Comparison of ENCODE assay signal across 23 cellular contexts in the genomic region with DNA sequence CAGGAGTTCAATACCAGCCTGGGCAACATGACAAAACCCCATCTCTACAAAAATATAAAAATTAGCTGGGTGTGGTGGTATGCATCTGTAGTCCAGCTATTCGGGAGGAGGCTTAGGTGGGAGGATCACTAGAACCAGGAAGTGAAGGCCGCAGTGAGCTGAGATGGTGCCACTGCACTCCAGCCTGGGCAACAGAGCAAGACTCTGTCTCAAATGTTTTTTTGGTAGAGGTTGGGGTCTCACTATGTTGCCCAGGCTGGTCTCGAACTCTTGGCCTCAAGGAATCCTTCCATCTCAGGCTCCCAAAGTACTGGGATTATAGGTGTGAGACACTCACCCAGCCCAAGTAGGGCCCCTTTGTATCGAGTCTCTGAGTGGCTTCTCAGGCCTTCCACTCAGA. TPM values are rescaled to one million over a fixed set of nuclear protein-coding genes. Genes with fewer than 3 reads are reported as not detected.
A peak's percentile ranks its signal among the peaks of the same experiment; 100 is the strongest.
DNase-seq lines count a peak whose midpoint lies in the region; ATAC-seq, FAIRE-seq and TF ChIP-seq lines count a peak whose summit lies in the region.
"Had no signal": no experiment of that assay in that cellular context is flagged by ENCODE, and none has a peak within 500 bp of the region (broad histone marks: within the 10 kb centered on the region; RNA-seq: fewer than 3 reads in every experiment).

No MANE protein-coding gene starts in this region.

- no peak overlapping the region for H3K27ac ChIP-seq in CD4-positive, alpha-beta T cell (ENCODE audit: low read depth, low read length)
- no peak overlapping the region for H3K27ac ChIP-seq in HEK293 (ENCODE audit: extremely low read depth, low read depth, low read length)
- no peak overlapping the region for H3K27ac ChIP-seq in astrocyte (ENCODE audit: low read depth, low read length)
- H3K27ac ChIP-seq: PC-9, SK-N-MC had no signal

- H3K79me2 ChIP-seq in astrocyte (ENCODE audit: insufficient read depth, low read length) = peaks cover 38% of the 10 kb centered on the region

- H3K4me2 ChIP-seq in astrocyte (ENCODE audit: low read length) = no peak overlapping the region
- H3K4me2 ChIP-seq: GM23338, PC-9 had no signal

- ATAC-seq in CD4-positive, alpha-beta T cell (ENCODE audit: poor library complexity) = no peak
- ATAC-seq: GM23338, HCT116 had no signal

- no peaks in the 10 kb centered on the region for H3K9me3 Mint-ChIP-seq in CD4-positive, alpha-beta T cell
- H3K9me3 Mint-ChIP-seq in astrocyte (ENCODE audit: unreplicated experiment) (no peaks in the 10 kb centered on the region), neural crest cell (no peaks in the 10 kb centered on the region)
- H3K9me3 Mint-ChIP-seq: CD4-positive, CD25-positive, alpha-beta regulatory T cell; GM23338 had no signal

- no peaks in the 10 kb centered on the region for H3K4me1 ChIP-seq in HEK293 (ENCODE audit: control insufficient read depth, insufficient read depth, low read length)
- peaks cover 22% of the 10 kb centered on the region for H3K4me1 ChIP-seq in astrocyte (ENCODE audit: insufficient read depth, low read length)

- no peak overlapping the region for H3K4me3 Mint-ChIP-seq in CD4-positive, alpha-beta T cell
- peak overlapping the region; percentile 34 for H3K4me3 Mint-ChIP-seq in astrocyte (ENCODE audit: unreplicated experiment)
- H3K4me3 Mint-ChIP-seq in neural crest cell = peak overlapping the region; percentile 49
- H3K4me3 Mint-ChIP-seq: GM23338 had no signal

- H3K9ac ChIP-seq in astrocyte (ENCODE audit: low read length) = no peak overlapping the region

- no peaks in the 10 kb centered on the region for H3K9me3 ChIP-seq in CD4-positive, alpha-beta T cell (ENCODE audit: control insufficient read depth, low read length)
- H3K9me3 ChIP-seq in HEK293 (ENCODE audit: control insufficient read depth, insufficient read depth, low read depth, low read length) = no peaks in the 10 kb centered on the region
- no peaks in the 10 kb centered on the region for H3K9me3 ChIP-seq in astrocyte (ENCODE audit: insufficient read depth, low read depth, low read length)

- H3K4me1 Mint-ChIP-seq in CD4-positive, alpha-beta T cell (ENCODE audit: low read depth) = peaks cover 34% of the 10 kb centered on the region
- peaks cover 11% of the 10 kb centered on the region for H3K4me1 Mint-ChIP-seq in astrocyte (ENCODE audit: low read depth, unreplicated experiment)
- peaks cover 22% of the 10 kb centered on the region for H3K4me1 Mint-ChIP-seq in neural crest cell

- peak overlapping the region; percentile 56 for H3K27ac Mint-ChIP-seq in CD4-positive, alpha-beta T cell
- H3K27ac Mint-ChIP-seq in astrocyte (ENCODE audit: unreplicated experiment) (no peak overlapping the region), neural crest cell (ENCODE audit: unreplicated experiment) (no peak overlapping the region)
- H3K27ac Mint-ChIP-seq: GM23338 had no signal

- DNase-seq in CD4-positive, alpha-beta T cell = no peak
- DNase-seq in astrocyte (ENCODE audit: low read depth) = no peak
- DNase-seq in neural crest cell (ENCODE audit: low read depth, low spot score) = no peak
- DNase-seq in H7 = no peak
- no peak for DNase-seq in hepatic stellate cell (ENCODE audit: low spot score)
- DNase-seq in NCI-H146 treated with DMSO at 0.1 percent for 48 hours (lab: John Stamatoyannopoulos, UW; ENCODE audit: unreplicated experiment) = no peak
- DNase-seq: CD4-positive, CD25-positive, alpha-beta regulatory T cell; KG1; NCI-H1092 treated with DMSO at 0.1 percent for 48 hours; NCI-H1436 treated with DMSO at 0.1 percent for 48 hours; NCI-H2029; NCI-H226; NCI-H510A treated with DMSO at 0.1 percent for 48 hours; NCI-H748 treated with DMSO at 0.1 percent for 48 hours; PC-9; RPMI8226; SHP77 treated with DMSO at 0.1 percent for 48 hours had no signal

- POLR2A ChIA-PET in CD4-positive, alpha-beta T cell (lab: Charles Lee) = interaction anchor here (3.3 kb wide), 1 partner anchor 43 kb away, joined by 28 read pairs; no protein-coding TSS in a partner anchor
- POLR2A ChIA-PET in HEK293 (lab: Yijun Ruan, JAX) = no interaction called here

- H3K4me3 ChIP-seq in HEK293 (ENCODE audit: low read depth, low read length) (no peak overlapping the region), astrocyte (ENCODE audit: insufficient read depth, low read depth, low read length) (no peak overlapping the region), H7 (ENCODE audit: insufficient read depth, low read depth, low read length) (no peak overlapping the region)
- H3K4me3 ChIP-seq: GM23338, PC-9, SK-N-MC had no signal

- H4K20me1 ChIP-seq in astrocyte (ENCODE audit: insufficient read depth, low read length) = peaks cover 7% of the 10 kb centered on the region

- peaks cover 18% of the 10 kb centered on the region for H3K36me3 Mint-ChIP-seq in CD4-positive, alpha-beta T cell (ENCODE audit: low read depth)
- no peaks in the 10 kb centered on the region for H3K36me3 Mint-ChIP-seq in astrocyte (ENCODE audit: low read depth, unreplicated experiment)
- no peaks in the 10 kb centered on the region for H3K36me3 Mint-ChIP-seq in neural crest cell (ENCODE audit: low read depth)
- H3K36me3 Mint-ChIP-seq: CD4-positive, CD25-positive, alpha-beta regulatory T cell had no signal

- CTCF ChIA-PET in CD4-positive, alpha-beta T cell (lab: Charles Lee) = no interaction called here
- CTCF ChIA-PET in HEK293 (lab: Yijun Ruan, JAX) = interaction anchor here (0.6 to 1.9 kb wide), 3 partner anchors 19 to 944 kb away, joined by 4 to 7 read pairs (median 4); no protein-coding TSS in a partner anchor

- no peak overlapping the region for H2AFZ ChIP-seq in astrocyte (ENCODE audit: low read depth, low read length)
- H2AFZ ChIP-seq: GM23338, PC-9 had no signal

- TF ChIP-seq CTCF in CD4-positive, alpha-beta T cell (IDR thresholded peaks at IDR 0.05) = no peak
- TF ChIP-seq CTCF in HEK293 (tag by site-specific recombination; IDR thresholded peaks at IDR 0.05) (no peak), astrocyte (IDR thresholded peaks at IDR 0.05; ENCODE audit: insufficient read depth, low read depth, low read length) (no peak), neural crest cell (conservative IDR thresholded peaks at IDR 0.05) (no peak)

- FAIRE-seq in astrocyte (lab: Jason Lieb, UNC) = no peak
- FAIRE-seq: G401.6, GM12892 had no signal

- intact Hi-C loops in CD4-positive, alpha-beta T cell (cut with DNase I, micrococcal nuclease) = loop anchor here in 1 of 2 experiments (5.0 kb wide), 1 partner anchor 352 kb away; a partner anchor contains a TSS

- peaks cover 0 to 20% of the 10 kb centered on the region in 2 experiments; a peak in 1 of 3 replicates for H3K36me3 ChIP-seq in HEK293 (ENCODE audit: control insufficient read depth in 2 of 2, insufficient read depth in 1 of 2, low read length in 2 of 2)
- H3K36me3 ChIP-seq in astrocyte (ENCODE audit: insufficient read depth, low read length) = peaks cover 4% of the 10 kb centered on the region
- H3K36me3 ChIP-seq in H7 (replicated peaks; ENCODE audit: control insufficient read depth, insufficient read depth, low read length) = peaks cover 12% of the 10 kb centered on the region

- H3K27me3 ChIP-seq in CD4-positive, alpha-beta T cell (ENCODE audit: control insufficient read depth, insufficient read depth, low read length) = no peaks in the 10 kb centered on the region
- H3K27me3 ChIP-seq in astrocyte (ENCODE audit: insufficient read depth, low read length) (no peaks in the 10 kb centered on the region), H7 (ENCODE audit: control insufficient read depth, insufficient read depth, low read length) (no peaks in the 10 kb centered on the region)

- H3K27me3 Mint-ChIP-seq in CD4-positive, alpha-beta T cell = no peaks in the 10 kb centered on the region
- H3K27me3 Mint-ChIP-seq in astrocyte (ENCODE audit: low read depth, unreplicated experiment) = no peaks in the 10 kb centered on the region
- peaks cover 2% of the 10 kb centered on the region for H3K27me3 Mint-ChIP-seq in neural crest cell (ENCODE audit: low read depth)
- H3K27me3 Mint-ChIP-seq: CD4-positive, CD25-positive, alpha-beta regulatory T cell had no signal

TF ChIP-seq in HEK293, 187 proteins besides CTCF, POLR2A, EP300 and RAD21:
- peak; percentile 93 for TF ChIP-seq ZNF121 (tag by site-specific recombination; IDR thresholded peaks at IDR 0.05)
- TF ChIP-seq, protein P1, sequence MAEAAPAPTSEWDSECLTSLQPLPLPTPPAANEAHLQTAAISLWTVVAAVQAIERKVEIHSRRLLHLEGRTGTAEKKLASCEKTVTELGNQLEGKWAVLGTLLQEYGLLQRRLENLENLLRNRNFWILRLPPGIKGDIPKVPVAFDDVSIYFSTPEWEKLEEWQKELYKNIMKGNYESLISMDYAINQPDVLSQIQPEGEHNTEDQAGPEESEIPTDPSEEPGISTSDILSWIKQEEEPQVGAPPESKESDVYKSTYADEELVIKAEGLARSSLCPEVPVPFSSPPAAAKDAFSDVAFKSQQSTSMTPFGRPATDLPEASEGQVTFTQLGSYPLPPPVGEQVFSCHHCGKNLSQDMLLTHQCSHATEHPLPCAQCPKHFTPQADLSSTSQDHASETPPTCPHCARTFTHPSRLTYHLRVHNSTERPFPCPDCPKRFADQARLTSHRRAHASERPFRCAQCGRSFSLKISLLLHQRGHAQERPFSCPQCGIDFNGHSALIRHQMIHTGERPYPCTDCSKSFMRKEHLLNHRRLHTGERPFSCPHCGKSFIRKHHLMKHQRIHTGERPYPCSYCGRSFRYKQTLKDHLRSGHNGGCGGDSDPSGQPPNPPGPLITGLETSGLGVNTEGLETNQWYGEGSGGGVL (tag by site-specific recombination; IDR thresholded peaks at IDR 0.05) = no peak

RNA-seq across cellular contexts. Expression of a gene that starts 1.9 kb away (rescaled TPM):
- 10 to 100 TPM; 30.0 to 30.4 TPM for total RNA-seq in CD4-positive, alpha-beta T cell
- total RNA-seq in astrocyte = 59.2 and 66.8 TPM in 2 replicates
- 69.2 and 77.1 TPM in 2 replicates for total RNA-seq in neural crest cell
- total RNA-seq in H7 (2014; rRNA removed; shearing (Covaris generic)) = 118 and 146 TPM in 2 replicates

RNA-seq across cellular contexts. Expression of a gene that starts 5.1 kb away (rescaled TPM):
- total RNA-seq in CD4-positive, alpha-beta T cell = 1 to 10 TPM; 3.0 to 3.2 TPM
- total RNA-seq in astrocyte (6.3 and 6.9 TPM in 2 replicates), neural crest cell (2.9 and 4.4 TPM in 2 replicates)
- 3.5 and 5.7 TPM in 2 replicates for total RNA-seq in H7 (2014; rRNA removed; shearing (Covaris generic))

RNA-seq across cellular contexts. Expression of a gene that starts 5.1 kb away (rescaled TPM):
- total RNA-seq in CD4-positive, alpha-beta T cell = 10 to 100 TPM; 47.0 to 48.8 TPM
- total RNA-seq in astrocyte = 6.3 and 7.0 TPM in 2 replicates
- 9.7 and 10.7 TPM in 2 replicates for total RNA-seq in neural crest cell
- 23.7 and 28.3 TPM in 2 replicates for total RNA-seq in H7 (2014; rRNA removed; shearing (Covaris generic))

RNA-seq across cellular contexts. Expression of a gene that starts 9.3 kb away (rescaled TPM):
- under 1 TPM in 1 of 2 experiments, not detected in 1; 0.38 TPM for total RNA-seq in CD4-positive, alpha-beta T cell
- 0.27 and 0.46 TPM in 2 replicates for total RNA-seq in astrocyte
- 2.0 and 2.5 TPM in 2 replicates for total RNA-seq in neural crest cell
- total RNA-seq in H7 (2014; rRNA removed; shearing (Covaris generic)) = 5.4 and 8.2 TPM in 2 replicates

RNA-seq across cellular contexts. Expression of a gene that starts 15.2 kb away (rescaled TPM):
- under 1 TPM in 1 of 2 experiments, not detected in 1; 0.22 TPM for total RNA-seq in CD4-positive, alpha-beta T cell
- total RNA-seq in astrocyte = 0.30 TPM in 1 of 2 replicates, not detected in the other
- total RNA-seq in neural crest cell = not detected in 2 replicates
- 0.07 and 1.2 TPM in 2 replicates for total RNA-seq in H7 (2014; rRNA removed; shearing (Covaris generic))
- total RNA-seq: CD4-positive, CD25-positive, alpha-beta regulatory T cell had no signal
